ENCODE assay signal across 1 cellular context in genomic region chr9:5518937-5519319, GRCh38.
TF ChIP-seq lines count a peak whose summit lies in the region.

No MANE protein-coding gene starts in this region.

TF ChIP-seq in GM23338, 12 proteins besides CTCF, POLR2A, EP300 and RAD21 (continued from another document):
- TF ChIP-seq ZNF462 (CRISPR knock-in tag; IDR thresholded peaks at IDR 0.05) = no peak
- TF ChIP-seq EZH2phosphoT487 (IDR thresholded peaks at IDR 0.05; ENCODE audit: unreplicated experiment) = no peak
- no peak for TF ChIP-seq JUNB (IDR thresholded peaks at IDR 0.05; ENCODE audit: unreplicated experiment)
- TF ChIP-seq ETS1 (IDR thresholded peaks at IDR 0.05) = no peak
- no peak for TF ChIP-seq STAT1 (IDR thresholded peaks at IDR 0.05; ENCODE audit: unreplicated experiment)
- no peak for TF ChIP-seq CREB1 (CRISPR knock-in tag; IDR thresholded peaks at IDR 0.05; ENCODE audit: low read depth)
- TF ChIP-seq POLR2AphosphoS5 (IDR thresholded peaks at IDR 0.05; ENCODE audit: low read depth) = no peak
- no peak for TF ChIP-seq ZNF114 (CRISPR knock-in tag; IDR thresholded peaks at IDR 0.05)
TF ChIP-seq in GM23338: peak in this region for 0.
